In the genomic region with DNA sequence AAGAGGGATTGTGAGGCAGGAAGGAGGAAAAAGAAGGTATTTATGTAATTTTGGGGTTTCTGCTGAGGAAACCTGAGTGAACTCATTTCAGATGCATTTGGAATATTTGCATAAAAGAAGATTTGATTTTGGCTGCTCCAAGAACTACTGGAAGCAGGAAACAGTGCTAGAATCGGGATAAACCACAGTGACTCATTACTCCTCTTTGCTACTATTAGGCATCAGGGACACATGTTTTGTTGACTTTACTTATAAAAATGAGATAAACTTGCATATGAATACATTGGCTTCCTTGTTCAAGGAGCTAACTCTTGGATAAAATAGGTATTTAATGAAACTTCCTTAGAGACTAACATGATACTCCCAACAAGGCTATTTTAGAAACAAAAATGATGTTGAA, we compare ENCODE assay signal across 7 cellular contexts.
DNase-seq lines count a peak whose midpoint lies in the region; FAIRE-seq and TF ChIP-seq lines count a peak whose summit lies in the region.
"Not testable (repeated sequence)": the region's sequence is repeated elsewhere in the genome, so short reads cannot be mapped to it uniquely, and the experiment has no call there.

No MANE protein-coding gene starts in this region.

- H3K27ac ChIP-seq in endothelial cell of umbilical vein (ENCODE audit: insufficient read depth, low read depth, low read length) = not testable (repeated sequence)

- H3K27me3 Mint-ChIP-seq in HFFc6 (ENCODE audit: insufficient read depth) = not testable (repeated sequence)

- BruUV-seq in endothelial cell of umbilical vein (replicated peaks; lab: Mats Ljungman, UMichigan) = not testable (repeated sequence)

- H3K4me1 Mint-ChIP-seq in HFFc6 (ENCODE audit: low read depth) = peaks cover 18% of the 10 kb centered on the region

- H3K27me3 ChIP-seq in endothelial cell of umbilical vein (ENCODE audit: control insufficient read depth in 2 of 2, insufficient read depth in 2 of 2, low read length in 2 of 2) = not testable (repeated sequence)

- dilution Hi-C loops in endothelial cell of umbilical vein (cut with MboI; ENCODE audit: extremely low pct_ligation_motif_present, low sequenced_read_pairs) = not testable (repeated sequence)

- not testable (repeated sequence) for H4K20me1 ChIP-seq in endothelial cell of umbilical vein (replicated peaks; ENCODE audit: control insufficient read depth, extremely low read depth, insufficient read depth, low read length)

- H3K36me3 ChIP-seq in endothelial cell of umbilical vein (ENCODE audit: control insufficient read depth in 2 of 2, extremely low read depth in 1 of 2, insufficient read depth in 2 of 2, low read length in 2 of 2) = not testable (repeated sequence)

- not testable (repeated sequence) for H3K4me3 ChIP-seq in endothelial cell of umbilical vein (replicated peaks in 1 of 3; ENCODE audit: insufficient read depth in 1 of 3, low read depth in 1 of 3, low read length in 3 of 3); fibroblast of the aortic adventitia (ENCODE audit: low read depth, low read length)

- intact Hi-C loops in endothelial cell of umbilical vein (cut with micrococcal nuclease) = not testable (repeated sequence)

- H2AFZ ChIP-seq in endothelial cell of umbilical vein (ENCODE audit: low read depth, low read length) = not testable (repeated sequence)

- H3K36me3 Mint-ChIP-seq in HFFc6 (ENCODE audit: low read depth) = not testable (repeated sequence)

- H3K9me1 ChIP-seq in endothelial cell of umbilical vein (replicated peaks; ENCODE audit: control insufficient read depth, extremely low read depth, insufficient read depth, low read length) = not testable (repeated sequence)

- H3K4me1 ChIP-seq in endothelial cell of umbilical vein (ENCODE audit: control insufficient read depth, extremely low read depth, insufficient read depth, low read length) = not testable (repeated sequence)

- not testable (repeated sequence) for H3K9me3 Mint-ChIP-seq in HFFc6

- H3K79me2 ChIP-seq in endothelial cell of umbilical vein (ENCODE audit: control insufficient read depth, insufficient read depth, low read length) = not testable (repeated sequence)

- not testable (repeated sequence) for H3K9me3 ChIP-seq in endothelial cell of umbilical vein (replicated peaks; ENCODE audit: control insufficient read depth, insufficient read depth, low read length)

- H3K27ac Mint-ChIP-seq in HFFc6 = not testable (repeated sequence)

- POLR2A ChIA-PET in endothelial cell of umbilical vein (lab: Charles Lee) = not testable (repeated sequence)

- TF ChIP-seq CTCF in HFFc6 (IDR thresholded peaks at IDR 0.05); endothelial cell of umbilical vein (IDR thresholded peaks at IDR 0.05; ENCODE audit: extremely low read depth in 1 of 2, insufficient read depth in 1 of 2, low read depth in 1 of 2, low read length in 2 of 2); fibroblast of the aortic adventitia (IDR thresholded peaks at IDR 0.05; ENCODE audit: insufficient read depth, low read length): not testable (repeated sequence)

- not testable (repeated sequence) for FAIRE-seq in endothelial cell of umbilical vein (lab: Jason Lieb, UNC)

- CTCF ChIA-PET in endothelial cell of umbilical vein (lab: Charles Lee) = not testable (repeated sequence)

- H3K9ac ChIP-seq in endothelial cell of umbilical vein (replicated peaks; ENCODE audit: extremely low read depth, insufficient read depth, low read length) = not testable (repeated sequence)

- not testable (repeated sequence) for TF ChIP-seq POLR2A in endothelial cell of umbilical vein (IDR thresholded peaks at IDR 0.05; ENCODE audit: low read depth, low read length)

- not testable (repeated sequence) for H3K4me3 Mint-ChIP-seq in HFFc6

- peak; percentile 67 for DNase-seq in ELR (ENCODE audit: low read depth)
- DNase-seq in HFFc6 = peak; percentile 39
- DNase-seq in NCI-H226 = peak; percentile 22
- DNase-seq in astrocyte of the hippocampus (ENCODE audit: low read depth, low spot score) = peak; percentile 27
- not testable (repeated sequence) for DNase-seq in endothelial cell of umbilical vein (ENCODE audit: low read depth, low spot score)
- peak; percentile 32 for DNase-seq in fibroblast of the aortic adventitia (ENCODE audit: low read depth)
- DNase-seq in myocyte (ENCODE audit: low read depth) = peak; percentile 18

- peak overlapping the region; percentile 24 for H3K4me2 ChIP-seq in endothelial cell of umbilical vein (ENCODE audit: insufficient read depth, low read length)

TF ChIP-seq in endothelial cell of umbilical vein, 7 proteins besides CTCF, POLR2A, EP300 and RAD21:
- TF ChIP-seq FOS (IDR thresholded peaks at IDR 0.05; ENCODE audit: borderline replicate concordance, insufficient read depth, low read length) = peak; percentile 19
